Comparison of ENCODE assay signal across 13 cellular contexts in genomic region chr2:31334311-31335026, GRCh38.
DNase-seq lines count a peak whose midpoint lies in the region; ATAC-seq and TF ChIP-seq lines count a peak whose summit lies in the region.
"Had no signal": no experiment of that assay in that cellular context is flagged by ENCODE, and none has a peak within 500 bp of the region (broad histone marks: within the 10 kb centered on the region; RNA-seq: fewer than 3 reads in every experiment).

No MANE protein-coding gene starts in this region.

- H3K4me2 ChIP-seq in GM23248 (ENCODE audit: unreplicated experiment): peak overlapping the region; percentile 6

- H3K36me3 ChIP-seq in GM23248 (ENCODE audit: low read depth) (no peaks in the 10 kb centered on the region), heart left ventricle (no peaks in the 10 kb centered on the region)
- H3K36me3 ChIP-seq: stomach had no signal

- H3K27me3 ChIP-seq in GM23248 (replicated peaks; ENCODE audit: insufficient read depth): no peaks in the 10 kb centered on the region
- H3K27me3 ChIP-seq in heart left ventricle: no peaks in the 10 kb centered on the region
- H3K27me3 ChIP-seq: right lobe of liver had no signal

- no peaks in the 10 kb centered on the region for H3K9me3 Mint-ChIP-seq in nephron progenitor cell
- no peaks in the 10 kb centered on the region for H3K9me3 Mint-ChIP-seq in activated CD4-positive, alpha-beta memory T cell treated with anti-CD3 and anti-CD28 coated beads, Interleukin-2, amount 10 ng/mL, durations not matched to agents 7 days and 5 days
- H3K9me3 Mint-ChIP-seq: CD4-positive, alpha-beta T cell had no signal

- no peaks in the 10 kb centered on the region for H3K9me2 ChIP-seq in GM23248 (ENCODE audit: insufficient read depth)

- no peaks in the 10 kb centered on the region for H4K20me1 ChIP-seq in GM23248 (ENCODE audit: insufficient read depth)

- peaks cover 43% of the 10 kb centered on the region for H3K4me1 Mint-ChIP-seq in nephron progenitor cell
- H3K4me1 Mint-ChIP-seq in activated CD4-positive, alpha-beta memory T cell treated with anti-CD3 and anti-CD28 coated beads, Interleukin-2, amount 10 ng/mL, durations not matched to agents 7 days and 5 days: no peaks in the 10 kb centered on the region
- H3K4me1 Mint-ChIP-seq: activated CD8-positive, alpha-beta memory T cell treated with anti-CD3 and anti-CD28 coated beads, Interleukin-2, amount 10 ng/mL, durations not matched to agents 7 days and 5 days had no signal

- H3F3A ChIP-seq in GM23248 (ENCODE audit: insufficient read depth): peaks cover 45% of the 10 kb centered on the region

- in situ Hi-C loops in GM23248 (cut with MboI): loop anchor here (10.0 to 25.0 kb wide), 2 partner anchors 403 to 620 kb away; no protein-coding TSS in a partner anchor
- in situ Hi-C loops in SK-MEL-5 (cut with HindIII; ENCODE audit: low pct_unique_long_range_greater_than_20kb, low sequenced_read_pairs): no loop called here
- in situ Hi-C loops in KBM-7 (cut with MboI; ENCODE audit: low pct_unique_long_range_greater_than_20kb, low sequenced_read_pairs): loop anchor here (10.0 to 25.0 kb wide), 2 partner anchors 160 to 597 kb away; no protein-coding TSS in a partner anchor

- H3K27ac Mint-ChIP-seq in nephron progenitor cell: peak overlapping the region; percentile 20
- no peak overlapping the region for H3K27ac Mint-ChIP-seq in activated CD4-positive, alpha-beta memory T cell treated with anti-CD3 and anti-CD28 coated beads, Interleukin-2, amount 10 ng/mL, durations not matched to agents 7 days and 5 days
- H3K27ac Mint-ChIP-seq: activated CD8-positive, alpha-beta memory T cell treated with anti-CD3 and anti-CD28 coated beads, Interleukin-2, amount 10 ng/mL, durations not matched to agents 7 days and 5 days; CD4-positive, alpha-beta T cell had no signal

- TF ChIP-seq CTCF in nephron progenitor cell (IDR thresholded peaks at IDR 0.05): no peak
- TF ChIP-seq CTCF in heart left ventricle (IDR thresholded peaks at IDR 0.05): no peak

- CTCF ChIA-PET in activated CD4-positive, alpha-beta memory T cell treated with anti-CD3 and anti-CD28 coated beads, Interleukin-2, amount 10 ng/mL, durations not matched to agents 7 days and 5 days (lab: Charles Lee): interaction anchor here (0.8 to 11.8 kb wide), 9 partner anchors 7 to 622 kb away, joined by 3 to 86 read pairs (median 6); no protein-coding TSS in a partner anchor

- H2AFZ ChIP-seq in GM23248: no peak overlapping the region

- H3K27ac ChIP-seq in GM23248 (peak overlapping the region; percentile 79), heart left ventricle (no peak overlapping the region)
- H3K27ac ChIP-seq: right lobe of liver, stomach had no signal

- ATAC-seq in GM19455 (IDR thresholded peaks at IDR 0.05; ENCODE audit: unreplicated experiment): no peak
- ATAC-seq in heart left ventricle: no peak

- intact Hi-C loops in heart left ventricle (cut with DNase I): loop anchor here (2.0 to 10.0 kb wide), 15 partner anchors 67 to 1170 kb away; partner anchors contain the start of genes EHD3 (in 4 of the 10) and GALNT14 (in 1 of the 10)

- H3K9ac ChIP-seq in GM23248: peak overlapping the region; percentile 26; the same call in 1 of the 2 replicates

- H3K36me3 Mint-ChIP-seq in nephron progenitor cell (ENCODE audit: low read depth): no peaks in the 10 kb centered on the region
- no peaks in the 10 kb centered on the region for H3K36me3 Mint-ChIP-seq in activated CD4-positive, alpha-beta memory T cell treated with anti-CD3 and anti-CD28 coated beads, Interleukin-2, amount 10 ng/mL, durations not matched to agents 7 days and 5 days (ENCODE audit: low read depth)
- H3K36me3 Mint-ChIP-seq: activated CD8-positive, alpha-beta memory T cell treated with anti-CD3 and anti-CD28 coated beads, Interleukin-2, amount 10 ng/mL, durations not matched to agents 7 days and 5 days had no signal

- POLR2A ChIA-PET in activated CD4-positive, alpha-beta memory T cell treated with anti-CD3 and anti-CD28 coated beads, Interleukin-2, amount 10 ng/mL, durations not matched to agents 7 days and 5 days (lab: Charles Lee): no interaction called here

- peak; percentile 57 for DNase-seq in GM23248
- DNase-seq in SK-MEL-5 (ENCODE audit: low read depth, low spot score): peak; percentile 70
- DNase-seq in fibroblast of gingiva (ENCODE audit: low read depth): peak; percentile 40
- DNase-seq in nephron progenitor cell: no peak
- DNase-seq in activated CD4-positive, alpha-beta memory T cell treated with anti-CD3 and anti-CD28 coated beads, Interleukin-2, amount 10 ng/mL, durations not matched to agents 7 days and 5 days: no peak
- no peak for DNase-seq in KBM-7
- no peak for DNase-seq in heart left ventricle

- H3K27me3 Mint-ChIP-seq in nephron progenitor cell (ENCODE audit: low read depth, poor library complexity): peaks cover 20% of the 10 kb centered on the region
- peaks cover 21% of the 10 kb centered on the region for H3K27me3 Mint-ChIP-seq in activated CD4-positive, alpha-beta memory T cell treated with anti-CD3 and anti-CD28 coated beads, Interleukin-2, amount 10 ng/mL, durations not matched to agents 7 days and 5 days

- H3K4me3 ChIP-seq in GM23248: no peak overlapping the region
- no peak overlapping the region for H3K4me3 ChIP-seq in heart left ventricle
- H3K4me3 ChIP-seq: K562, right lobe of liver, stomach had no signal

- H3K4me1 ChIP-seq in GM23248 (ENCODE audit: insufficient read depth) (peaks cover 48% of the 10 kb centered on the region), heart left ventricle (peaks cover 0 to 7% (median 0%) of the 10 kb centered on the region in 12 donors)
- H3K4me1 ChIP-seq: right lobe of liver, stomach had no signal

- WGBS in GM23248 (ENCODE audit: low coverage in 1 of 2, low lambda C conversion rate in 2 of 2, missing lambda C conversion rate in 2 of 2), 2 experiments: 55 to 66% methylated on average over 5 of the region's 5 CpGs
- 74 to 82% (median 79%) methylated on average over 5 of the region's 5 CpGs for WGBS in heart left ventricle, 4 donors

- no peak for TF ChIP-seq POLR2A in heart left ventricle (IDR thresholded peaks at IDR 0.05)

- H3K9me3 ChIP-seq in GM23248 (ENCODE audit: low read depth) (no peaks in the 10 kb centered on the region), heart left ventricle (no peaks in the 10 kb centered on the region)
- H3K9me3 ChIP-seq: right lobe of liver, stomach had no signal

- H3K79me2 ChIP-seq in GM23248 (ENCODE audit: insufficient read depth): no peaks in the 10 kb centered on the region

- no peak overlapping the region for H3K4me3 Mint-ChIP-seq in nephron progenitor cell
- H3K4me3 Mint-ChIP-seq in activated CD4-positive, alpha-beta memory T cell treated with anti-CD3 and anti-CD28 coated beads, Interleukin-2, amount 10 ng/mL, durations not matched to agents 7 days and 5 days: no peak overlapping the region
- H3K4me3 Mint-ChIP-seq: activated CD8-positive, alpha-beta memory T cell treated with anti-CD3 and anti-CD28 coated beads, Interleukin-2, amount 10 ng/mL, durations not matched to agents 7 days and 5 days; CD4-positive, alpha-beta T cell had no signal

Comparison
In these comparisons a context has a peak if more than half of its experiments do, and no peak if none do; other contexts are left out.
1. DNase-seq: peak in GM23248 (single experiment), SK-MEL-5 (single experiment) and fibroblast of gingiva (single experiment); none in nephron progenitor cell (single experiment), activated CD4-positive, alpha-beta memory T cell treated with anti-CD3 and anti-CD28 coated beads, Interleukin-2, amount 10 ng/mL, durations not matched to agents 7 days and 5 days (single experiment), KBM-7 (single experiment) and heart left ventricle (0 of 5).